ENCODE assay signal across 29 cellular contexts in genomic region chr12:10381912-10382628, GRCh38. TPM values are rescaled to one million over a fixed set of nuclear protein-coding genes. Genes with fewer than 3 reads are reported as not detected.
DNase-seq lines count a peak whose midpoint lies in the region; ATAC-seq and TF ChIP-seq lines count a peak whose summit lies in the region.
"Had no signal": no experiment of that assay in that cellular context is flagged by ENCODE, and none has a peak within 500 bp of the region (broad histone marks: within the 10 kb centered on the region; RNA-seq: fewer than 3 reads in every experiment).

No MANE protein-coding gene starts in this region.

- H3K4me3 ChIP-seq in body of pancreas = no peak overlapping the region
- H3K4me3 ChIP-seq: ascending aorta, coronary artery, GM12878, K562, MG63, prostate gland, right lobe of liver had no signal

- TF ChIP-seq CTCF in body of pancreas (IDR thresholded peaks at IDR 0.05) = no peak

- no peak for ATAC-seq in stimulated activated naive CD8-positive, alpha-beta T cell treated with anti-CD3 and anti-CD28 coated beads, Interleukin-15, Interleukin-2, amounts not matched to agents 100 U/mL and 50 U/mL, for 24 hours
- peak; percentile 60 for ATAC-seq in body of pancreas
- ATAC-seq in natural killer cell treated with Interleukin-12 subunit alpha and Interleukin-12 subunit beta and Interleukin-15 and Interleukin-18, amount 100 ng/mL, for 72 hours = peak; percentile 57 to 73
- ATAC-seq in activated naive CD4-positive, alpha-beta T cell treated with anti-CD3 and anti-CD28 coated beads, Interleukin-2, amount 50 U/mL, for 72 hours = no peak
- ATAC-seq: GM12878, K562, right lobe of liver had no signal

- peaks cover 89% of the 10 kb centered on the region for H3K36me3 Mint-ChIP-seq in stimulated activated naive CD8-positive, alpha-beta T cell treated with anti-CD3 and anti-CD28 coated beads, Interleukin-15, Interleukin-2, amounts not matched to agents 100 ng/mL and 50 ng/mL, for 24 hours (ENCODE audit: low read depth)
- H3K36me3 Mint-ChIP-seq in natural killer cell treated with Interleukin-12 subunit alpha and Interleukin-12 subunit beta and Interleukin-15 and Interleukin-18, amount 100 ng/mL, for 72 hours = peaks cover 73% of the 10 kb centered on the region
- H3K36me3 Mint-ChIP-seq in activated naive CD4-positive, alpha-beta T cell treated with anti-CD3 and anti-CD28 coated beads, Interleukin-2, amount 50 U/mL, for 72 hours = peaks cover 0 to 8% of the 10 kb centered on the region in 2 donors

- no peak for TF ChIP-seq POLR2A in body of pancreas (IDR thresholded peaks at IDR 0.05)

- H3K27ac ChIP-seq in body of pancreas = no peak overlapping the region
- H3K27ac ChIP-seq: ascending aorta, coronary artery, neutrophil, prostate gland, right lobe of liver had no signal

- H3K4me1 Mint-ChIP-seq in stimulated activated naive CD8-positive, alpha-beta T cell treated with anti-CD3 and anti-CD28 coated beads, Interleukin-15, Interleukin-2, amounts not matched to agents 100 ng/mL and 50 ng/mL, for 24 hours (ENCODE audit: low read depth) = peaks cover 93% of the 10 kb centered on the region
- H3K4me1 Mint-ChIP-seq in natural killer cell treated with Interleukin-12 subunit alpha and Interleukin-12 subunit beta and Interleukin-15 and Interleukin-18, amount 100 ng/mL, for 72 hours (ENCODE audit: low read depth in 2 of 2) = peaks cover 53 to 78% of the 10 kb centered on the region in 2 donors
- H3K4me1 Mint-ChIP-seq: activated CD4-positive, alpha-beta T cell treated with anti-CD3 and anti-CD28 coated beads, Interleukin-2, amount 10 ng/mL, durations not matched to agents 24 days and 14 days; activated naive CD4-positive, alpha-beta T cell treated with anti-CD3 and anti-CD28 coated beads, Interleukin-2, amount 50 U/mL, for 24 hours; memory B cell had no signal

- 46 to 48% methylated on average over 4 of the region's 4 CpGs for WGBS in body of pancreas, 2 donors

- peaks cover 4% of the 10 kb centered on the region for H3K9me3 Mint-ChIP-seq in stimulated activated naive CD8-positive, alpha-beta T cell treated with anti-CD3 and anti-CD28 coated beads, Interleukin-15, Interleukin-2, amounts not matched to agents 100 ng/mL and 50 ng/mL, for 24 hours
- no peaks in the 10 kb centered on the region for H3K9me3 Mint-ChIP-seq in natural killer cell treated with Interleukin-12 subunit alpha and Interleukin-12 subunit beta and Interleukin-15 and Interleukin-18, amount 100 ng/mL, for 72 hours
- peaks cover 0 to 5% of the 10 kb centered on the region in 2 donors for H3K9me3 Mint-ChIP-seq in activated naive CD4-positive, alpha-beta T cell treated with anti-CD3 and anti-CD28 coated beads, Interleukin-2, amount 50 U/mL, for 72 hours
- H3K9me3 Mint-ChIP-seq: activated CD4-positive, alpha-beta T cell treated with anti-CD3 and anti-CD28 coated beads, Interleukin-2, amount 10 ng/mL, durations not matched to agents 24 days and 14 days; activated naive CD4-positive, alpha-beta T cell treated with anti-CD3 and anti-CD28 coated beads, Interleukin-2, amount 50 U/mL, for 24 hours had no signal

- no peaks in the 10 kb centered on the region for H3K9me3 ChIP-seq in body of pancreas
- H3K9me3 ChIP-seq: neutrophil, prostate gland, right lobe of liver had no signal

- H3K36me3 ChIP-seq in body of pancreas (replicated peaks in 1 of 2; ENCODE audit: insufficient read depth in 1 of 2, low read depth in 2 of 2) = no peaks in the 10 kb centered on the region
- H3K36me3 ChIP-seq: ascending aorta, MG63, neutrophil, prostate gland, right lobe of liver had no signal

- no peaks in the 10 kb centered on the region for H3K27me3 ChIP-seq in body of pancreas
- H3K27me3 ChIP-seq: ascending aorta, MG63, right lobe of liver had no signal

- no peak for DNase-seq in stimulated activated naive CD8-positive, alpha-beta T cell treated with anti-CD3 and anti-CD28 coated beads, Interleukin-15, Interleukin-2, amounts not matched to agents 100 U/mL and 50 U/mL, for 24 hours
- no peak for DNase-seq in body of pancreas
- DNase-seq in natural killer cell treated with Interleukin-12 subunit alpha and Interleukin-12 subunit beta and Interleukin-15 and Interleukin-18, amount 100 ng/mL, for 72 hours (ENCODE audit: low spot score) = no peak
- no peak for DNase-seq in ureter (ENCODE audit: low spot score)
- DNase-seq in activated naive CD4-positive, alpha-beta T cell treated with anti-CD3 and anti-CD28 coated beads, Interleukin-2, amount 50 U/mL, for 72 hours (ENCODE audit: low spot score in 2 of 2) = no peak
- DNase-seq in NCI-H2196 treated with DMSO at 0.1 percent for 48 hours (lab: John Stamatoyannopoulos, UW; ENCODE audit: unreplicated experiment) = no peak
- DNase-seq: activated CD4-positive, alpha-beta T cell treated with anti-CD3 and anti-CD28 coated beads, Interleukin-2, amount 10 ng/mL, durations not matched to agents 24 days and 14 days; DMS153; effector memory CD4-positive, alpha-beta T cell; MG63; NCI-H1105; NCI-H2029; NCI-H524 treated with DMSO at 0.1 percent for 48 hours; right lobe of liver; stimulated activated CD4-positive, alpha-beta T cell treated with anti-CD3 and anti-CD28 coated beads, Interleukin-12 subunit alpha, Interleukin-12 subunit beta, amount 100 ng/mL, for 4 hours; stimulated activated CD4-positive, alpha-beta T cell treated with anti-CD3 and anti-CD28 coated beads, Interleukin-4, amount 100 ng/mL, for 1 hour had no signal

- no peaks in the 10 kb centered on the region for H3K27me3 Mint-ChIP-seq in stimulated activated naive CD8-positive, alpha-beta T cell treated with anti-CD3 and anti-CD28 coated beads, Interleukin-15, Interleukin-2, amounts not matched to agents 100 ng/mL and 50 ng/mL, for 24 hours
- no peaks in the 10 kb centered on the region for H3K27me3 Mint-ChIP-seq in natural killer cell treated with Interleukin-12 subunit alpha and Interleukin-12 subunit beta and Interleukin-15 and Interleukin-18, amount 100 ng/mL, for 72 hours
- H3K27me3 Mint-ChIP-seq: memory B cell had no signal

- H3K4me1 ChIP-seq in body of pancreas = peaks cover 13% of the 10 kb centered on the region
- H3K4me1 ChIP-seq: ascending aorta, prostate gland, right lobe of liver had no signal

- intact Hi-C loops in body of pancreas (cut with DNase I) = no loop called here

- peak overlapping the region; percentile 93 for H3K27ac Mint-ChIP-seq in stimulated activated naive CD8-positive, alpha-beta T cell treated with anti-CD3 and anti-CD28 coated beads, Interleukin-15, Interleukin-2, amounts not matched to agents 100 ng/mL and 50 ng/mL, for 24 hours
- H3K27ac Mint-ChIP-seq in natural killer cell treated with Interleukin-12 subunit alpha and Interleukin-12 subunit beta and Interleukin-15 and Interleukin-18, amount 100 ng/mL, for 72 hours = peak overlapping the region; percentile 97 to 98
- peak overlapping the region in 1 of 2 donors; percentile 12 for H3K27ac Mint-ChIP-seq in activated naive CD4-positive, alpha-beta T cell treated with anti-CD3 and anti-CD28 coated beads, Interleukin-2, amount 50 U/mL, for 72 hours
- H3K27ac Mint-ChIP-seq: activated CD4-positive, alpha-beta T cell treated with anti-CD3 and anti-CD28 coated beads, Interleukin-2, amount 10 ng/mL, durations not matched to agents 24 days and 14 days; activated naive CD4-positive, alpha-beta T cell treated with anti-CD3 and anti-CD28 coated beads, Interleukin-2, amount 50 U/mL, for 24 hours; memory B cell had no signal

- H3K4me3 Mint-ChIP-seq in stimulated activated naive CD8-positive, alpha-beta T cell treated with anti-CD3 and anti-CD28 coated beads, Interleukin-15, Interleukin-2, amounts not matched to agents 100 ng/mL and 50 ng/mL, for 24 hours = peak overlapping the region; percentile 85
- H3K4me3 Mint-ChIP-seq in natural killer cell treated with Interleukin-12 subunit alpha and Interleukin-12 subunit beta and Interleukin-15 and Interleukin-18, amount 100 ng/mL, for 72 hours = peak overlapping the region; percentile 92
- H3K4me3 Mint-ChIP-seq: activated CD4-positive, alpha-beta T cell treated with anti-CD3 and anti-CD28 coated beads, Interleukin-2, amount 10 ng/mL, durations not matched to agents 24 days and 14 days; memory B cell had no signal

RNA-seq across cellular contexts. Expression of gene KLRK1, which starts 7.8 kb away (rescaled TPM):
- total RNA-seq in body of pancreas (1 to 10 TPM in 1 of 2 donors, not detected in 1; 1.3 TPM), ureter (7.6 TPM)
- 100 to 1,000 TPM in 1 of 2 donors, 10 to 100 TPM in 1; 80.4 to 126 TPM for total RNA-seq in natural killer cell treated with Interleukin-12 subunit alpha and Interleukin-12 subunit beta and Interleukin-15 and Interleukin-18, amount 100 ng/mL, for 72 hours
- 1 to 10 TPM in 1 of 2 donors, under 1 TPM in 1; 0.39 to 2.8 TPM for total RNA-seq in activated naive CD4-positive, alpha-beta T cell treated with anti-CD3 and anti-CD28 coated beads, Interleukin-2, amount 50 U/mL, for 72 hours
- total RNA-seq: activated CD4-positive, alpha-beta T cell treated with anti-CD3 and anti-CD28 coated beads, Interleukin-2, amount 10 ng/mL, durations not matched to agents 24 days and 14 days; ascending aorta; epithelial cell of proximal tubule; H4 had no signal

RNA-seq across cellular contexts. Expression of gene KLRC4, which starts 27.5 kb away (rescaled TPM):
- not detected for total RNA-seq in body of pancreas
- 10 to 100 TPM in 1 of 2 donors, 1 to 10 TPM in 1; 5.4 to 17.8 TPM for total RNA-seq in natural killer cell treated with Interleukin-12 subunit alpha and Interleukin-12 subunit beta and Interleukin-15 and Interleukin-18, amount 100 ng/mL, for 72 hours
- 3.4 TPM for total RNA-seq in ureter
- total RNA-seq in activated naive CD4-positive, alpha-beta T cell treated with anti-CD3 and anti-CD28 coated beads, Interleukin-2, amount 50 U/mL, for 72 hours = under 1 TPM in 1 of 2 donors, not detected in 1; 0.75 TPM
- total RNA-seq: activated CD4-positive, alpha-beta T cell treated with anti-CD3 and anti-CD28 coated beads, Interleukin-2, amount 10 ng/mL, durations not matched to agents 24 days and 14 days; ascending aorta; cardiac septum; epithelial cell of proximal tubule; GM12878; H4; K562 had no signal

RNA-seq across cellular contexts. Expression of gene KLRC3, which starts 38.3 kb away (rescaled TPM):
- total RNA-seq in body of pancreas (not detected), ureter (1.1 TPM)
- 1 to 10 TPM; 7.9 to 9.6 TPM for total RNA-seq in natural killer cell treated with Interleukin-12 subunit alpha and Interleukin-12 subunit beta and Interleukin-15 and Interleukin-18, amount 100 ng/mL, for 72 hours
- total RNA-seq in activated naive CD4-positive, alpha-beta T cell treated with anti-CD3 and anti-CD28 coated beads, Interleukin-2, amount 50 U/mL, for 72 hours = not detected
- total RNA-seq: activated CD4-positive, alpha-beta T cell treated with anti-CD3 and anti-CD28 coated beads, Interleukin-2, amount 10 ng/mL, durations not matched to agents 24 days and 14 days; ascending aorta; cardiac septum; epithelial cell of proximal tubule; prostate gland; right lobe of liver had no signal

RNA-seq across cellular contexts. Expression of gene KLRC2, which starts 53.7 kb away (rescaled TPM):
- under 1 TPM; 0.52 to 0.66 TPM for total RNA-seq in body of pancreas
- 10 to 100 TPM in 1 of 2 donors, 1 to 10 TPM in 1; 1.4 to 23.4 TPM for total RNA-seq in natural killer cell treated with Interleukin-12 subunit alpha and Interleukin-12 subunit beta and Interleukin-15 and Interleukin-18, amount 100 ng/mL, for 72 hours
- total RNA-seq in ureter = 3.1 TPM
- total RNA-seq in activated naive CD4-positive, alpha-beta T cell treated with anti-CD3 and anti-CD28 coated beads, Interleukin-2, amount 50 U/mL, for 72 hours = under 1 TPM in 1 of 2 donors, not detected in 1; 0.27 TPM
- total RNA-seq: activated CD4-positive, alpha-beta T cell treated with anti-CD3 and anti-CD28 coated beads, Interleukin-2, amount 10 ng/mL, durations not matched to agents 24 days and 14 days; ascending aorta; cardiac septum; epithelial cell of proximal tubule; K562; SK-MEL-5 had no signal

Comparison
In these comparisons a context has a peak if more than half of its experiments do, and no peak if none do; other contexts are left out.
1. ATAC-seq: peak in body of pancreas (single experiment) and natural killer cell treated with Interleukin-12 subunit alpha and Interleukin-12 subunit beta and Interleukin-15 and Interleukin-18, amount 100 ng/mL, for 72 hours (2 of 2); none in stimulated activated naive CD8-positive, alpha-beta T cell treated with anti-CD3 and anti-CD28 coated beads, Interleukin-15, Interleukin-2, amounts not matched to agents 100 U/mL and 50 U/mL, for 24 hours (single experiment) and activated naive CD4-positive, alpha-beta T cell treated with anti-CD3 and anti-CD28 coated beads, Interleukin-2, amount 50 U/mL, for 72 hours (0 of 2).